Comparison of ENCODE assay signal across 20 cellular contexts in the genomic region with DNA sequence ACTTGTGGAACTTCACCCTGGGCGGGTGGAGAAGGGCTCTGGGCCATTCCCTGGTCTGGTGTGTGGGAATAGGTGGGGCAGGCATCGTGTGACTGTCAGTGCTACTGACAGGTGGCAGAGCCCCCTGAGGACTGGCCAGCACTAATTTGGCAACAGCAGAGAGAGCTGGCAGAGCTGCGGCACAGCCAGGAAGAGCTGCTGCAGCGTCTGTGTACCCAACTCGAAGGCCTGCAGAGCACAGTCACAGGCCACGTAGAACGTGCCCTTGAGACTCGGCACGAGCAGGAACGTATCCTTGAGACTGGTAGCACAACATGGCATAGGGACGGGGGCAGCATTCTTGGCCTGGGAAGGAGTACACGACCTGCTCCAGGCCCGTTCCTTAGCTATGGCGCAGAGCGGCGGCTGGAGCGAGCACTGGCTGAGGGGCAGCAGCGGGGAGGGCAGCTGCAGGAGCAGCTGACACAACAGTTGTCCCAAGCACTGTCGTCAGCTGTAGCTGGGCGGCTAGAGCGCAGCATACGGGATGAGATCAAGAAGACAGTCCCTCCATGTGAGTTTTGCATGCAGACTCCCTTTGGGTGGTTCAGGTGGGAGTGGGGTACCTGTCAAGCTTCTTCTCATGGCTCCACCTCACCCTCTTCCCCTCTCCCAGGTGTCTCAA. TPM values are rescaled to one million over a fixed set of nuclear protein-coding genes. Genes with fewer than 3 reads are reported as not detected.
A peak's percentile ranks its signal among the peaks of the same experiment; 100 is the strongest.
DNase-seq lines count a peak whose midpoint lies in the region; ATAC-seq and TF ChIP-seq lines count a peak whose summit lies in the region.
"Had no signal": no experiment of that assay in that cellular context is flagged by ENCODE, and none has a peak within 500 bp of the region (broad histone marks: within the 10 kb centered on the region; RNA-seq: fewer than 3 reads in every experiment).

No MANE protein-coding gene starts in this region.

- no peaks in the 10 kb centered on the region for H3K9me3 Mint-ChIP-seq in nephron
- H3K9me3 Mint-ChIP-seq: CD8-positive, alpha-beta T cell; dendritic cell treated with granulocyte-macrophage colony-stimulating factor and Interleukin-4, amounts not matched to agents 40 ng/mL and 50 ng/mL, for 4 days had no signal

- DNase-seq in AG04450 (ENCODE audit: low read depth, low spot score) (no peak), SHP77 (lab: John Stamatoyannopoulos, UW) (peak; percentile 83 to 84), head of caudate nucleus (peak; percentile 8 to 84 (median 60)), neuronal stem cell (ENCODE audit: low spot score) (no peak), A172 (ENCODE audit: low spot score) (no peak), SIG-M5 treated with dmso at 0.1 percent for 504 hours (lab: John Stamatoyannopoulos, UW; ENCODE audit: unreplicated experiment) (no peak)
- DNase-seq: ACHN; activated CD4-positive, CD25-positive, alpha-beta regulatory T cell; activated gamma-delta T cell treated with Interleukin-2 at 50 U/mL for 16 hours; CD8-positive, alpha-beta T cell; NCI-H1436; NCI-H2227 treated with DMSO at 0.1 percent for 48 hours; stimulated activated naive CD4-positive, alpha-beta T cell treated with Interleukin-2 at 50 U/mL for 16 hours; uterus had no signal

- ATAC-seq in GM21381 (IDR thresholded peaks at IDR 0.05; ENCODE audit: unreplicated experiment): no peak
- ATAC-seq: CD8-positive, alpha-beta T cell had no signal

- peaks cover 0 to 3% of the 10 kb centered on the region in 2 donors for H3K4me1 ChIP-seq in neuronal stem cell (ENCODE audit: control insufficient read depth in 2 of 2, insufficient read depth in 1 of 2, low read depth in 1 of 2, low read length in 2 of 2)

- H3K4me3 Mint-ChIP-seq in nephron: peak overlapping the region in 1 of 3 experiments; percentile 66
- H3K4me3 Mint-ChIP-seq: CD8-positive, alpha-beta T cell; dendritic cell treated with granulocyte-macrophage colony-stimulating factor and Interleukin-4, amounts not matched to agents 40 ng/mL and 50 ng/mL, for 4 days had no signal

- no peak overlapping the region for H2BK15ac ChIP-seq in neuronal stem cell (ENCODE audit: low read length)

- H3K9me3 ChIP-seq in AG04450 (ENCODE audit: control insufficient read depth, insufficient read depth, low read length) (no peaks in the 10 kb centered on the region), neuronal stem cell (replicated peaks in 1 of 2; ENCODE audit: control insufficient read depth in 2 of 2, insufficient read depth in 1 of 2, low read depth in 1 of 2, low read length in 2 of 2) (peaks cover 0 to 1% of the 10 kb centered on the region in 2 donors)
- H3K9me3 ChIP-seq: uterus had no signal

- H3K18ac ChIP-seq in neuronal stem cell (ENCODE audit: low read length): no peak overlapping the region

- H3K27me3 Mint-ChIP-seq in nephron (ENCODE audit: low read depth): no peaks in the 10 kb centered on the region
- H3K27me3 Mint-ChIP-seq: dendritic cell treated with granulocyte-macrophage colony-stimulating factor and Interleukin-4, amounts not matched to agents 40 ng/mL and 50 ng/mL, for 4 days had no signal

- POLR2A ChIA-PET in AG04450 (lab: Yijun Ruan, JAX): interaction anchor here (0.9 kb wide), 1 partner anchor 55 kb away, joined by 3 read pairs; the partner anchor contains the start of gene PSMB10

- H3K14ac ChIP-seq in neuronal stem cell (ENCODE audit: low read length): no peak overlapping the region

- H3K4me2 ChIP-seq in neuronal stem cell (ENCODE audit: insufficient read depth, low read length, poor library complexity, severe bottlenecking): no peak overlapping the region

- CTCF ChIA-PET in AG04450 (lab: Charles Lee): interaction anchor here (3.2 kb wide), 1 partner anchor 47 kb away, joined by 14 read pairs; no protein-coding TSS in a partner anchor

- H2BK120ac ChIP-seq in neuronal stem cell (ENCODE audit: low read depth, low read length): no peak overlapping the region

- H3K27ac ChIP-seq in AG04450 (ENCODE audit: low read depth, low read length) (peak overlapping the region; percentile 31), neuronal stem cell (replicated peaks; ENCODE audit: low read length) (no peak overlapping the region)
- H3K27ac ChIP-seq: uterus had no signal

- peak overlapping the region; percentile 55 to 89 (median 76) for H3K27ac Mint-ChIP-seq in nephron
- H3K27ac Mint-ChIP-seq: CD8-positive, alpha-beta T cell; dendritic cell treated with granulocyte-macrophage colony-stimulating factor and Interleukin-4, amounts not matched to agents 40 ng/mL and 50 ng/mL, for 4 days had no signal

- no peak overlapping the region for H2AFZ ChIP-seq in neuronal stem cell (ENCODE audit: low read length)

- intact Hi-C loops in head of caudate nucleus (cut with DNase I): loop anchor here (2.0 kb wide), 2 partner anchors 35 to 47 kb away; partner anchors contain the start of genes CENPT and NUTF2

- H3K79me1 ChIP-seq in neuronal stem cell (ENCODE audit: low read depth, low read length): peaks cover 8% of the 10 kb centered on the region

- TF ChIP-seq CTCF in AG04450 (IDR thresholded peaks at IDR 0.05; ENCODE audit: low read depth, low read length) (no peak), nephron (IDR thresholded peaks at IDR 0.05; ENCODE audit: unreplicated experiment in 3 of 3) (no peak)

- peaks cover 30% of the 10 kb centered on the region for H3K4me1 Mint-ChIP-seq in nephron

- no CpG with 5 or more reads among the region's 22 CpGs for WGBS in neuronal stem cell (ENCODE audit: extremely low coverage in 2 of 2, insufficient read length in 2 of 2, insufficient replicate concordance in 1 of 2), 2 donors

- no peak overlapping the region for H3K4ac ChIP-seq in neuronal stem cell (ENCODE audit: low read length)

- no peak overlapping the region for H2BK5ac ChIP-seq in neuronal stem cell (ENCODE audit: low read length)

- H3K23ac ChIP-seq in neuronal stem cell (ENCODE audit: low read depth, low read length, poor library complexity): no peak overlapping the region

- no peak overlapping the region for H2BK12ac ChIP-seq in neuronal stem cell (ENCODE audit: low read length)

- H3K4me3 ChIP-seq in AG04450 (ENCODE audit: low read depth, low read length): no peak overlapping the region
- no peak overlapping the region for H3K4me3 ChIP-seq in neuronal stem cell (ENCODE audit: low read length in 2 of 2)
- H3K4me3 ChIP-seq: uterus had no signal

- H3K36me3 Mint-ChIP-seq in nephron (ENCODE audit: low read depth): peaks cover 46% of the 10 kb centered on the region

- no peak overlapping the region for H3K9ac ChIP-seq in neuronal stem cell (ENCODE audit: low read depth, low read length, poor library complexity)

- no peak overlapping the region for H4K91ac ChIP-seq in neuronal stem cell (ENCODE audit: low read depth, low read length, poor library complexity)

- peaks cover 70 to 84% of the 10 kb centered on the region in 2 donors for H3K36me3 ChIP-seq in neuronal stem cell (replicated peaks in 1 of 2; ENCODE audit: control insufficient read depth in 2 of 2, insufficient read depth in 2 of 2, low read length in 2 of 2)
- H3K36me3 ChIP-seq: uterus had no signal

- H2AK5ac ChIP-seq in neuronal stem cell (ENCODE audit: low read depth, low read length): no peak overlapping the region

- H3K27me3 ChIP-seq in AG04450 (ENCODE audit: control insufficient read depth, insufficient read depth, low read length): no peaks in the 10 kb centered on the region
- H3K27me3 ChIP-seq in neuronal stem cell (ENCODE audit: control insufficient read depth in 3 of 3, insufficient read depth in 3 of 3, low read depth in 1 of 3, low read length in 3 of 3): no peaks in the 10 kb centered on the region
- H3K27me3 ChIP-seq: uterus had no signal

- H4K8ac ChIP-seq in neuronal stem cell (ENCODE audit: low read depth, low read length): no peak overlapping the region

RNA-seq across cellular contexts. Expression of gene NRN1L, which starts 3.0 kb away (rescaled TPM):
- 0.21 TPM in 1 of 2 replicates, not detected in the other for polyA plus RNA-seq in AG04450 (2011; rRNA removed)
- not detected in 2 replicates for polyA minus RNA-seq in AG04450 (2011; rRNA and poly(A)+ RNA removed)
- polyA plus RNA-seq in neuronal stem cell (2013, experiment 1 of 2): 0.70 TPM
- polyA plus RNA-seq in neuronal stem cell (2013, experiment 2 of 2): 0.42 TPM
- total RNA-seq in A172 (2014; rRNA removed; shearing (Covaris generic)): not detected in 2 replicates
- total RNA-seq: mononuclear cell, occipital lobe had no signal
- polyA plus RNA-seq: keratinocyte had no signal

RNA-seq across cellular contexts. Expression of gene EDC4, which starts 8.8 kb away (rescaled TPM):
- polyA plus RNA-seq in AG04450 (2011; rRNA removed): 18.7 and 31.6 TPM in 2 replicates
- polyA minus RNA-seq in AG04450 (2011; rRNA and poly(A)+ RNA removed): 68.6 and 108 TPM in 2 replicates
- polyA plus RNA-seq in neuronal stem cell (2013, experiment 1 of 2): 30.9 TPM
- polyA plus RNA-seq in neuronal stem cell (2013, experiment 2 of 2): 27.6 TPM
- 31.8 and 50.7 TPM in 2 replicates for total RNA-seq in A172 (2014; rRNA removed; shearing (Covaris generic))

RNA-seq across cellular contexts. Expression of gene PSKH1, which starts 11.4 kb away (rescaled TPM):
- 18.2 and 26.6 TPM in 2 replicates for polyA plus RNA-seq in AG04450 (2011; rRNA removed)
- polyA minus RNA-seq in AG04450 (2011; rRNA and poly(A)+ RNA removed): 34.7 and 47.0 TPM in 2 replicates
- 34.6 TPM for polyA plus RNA-seq in neuronal stem cell (2013, experiment 1 of 2)
- polyA plus RNA-seq in neuronal stem cell (2013, experiment 2 of 2): 30.4 TPM
- 3.3 and 3.5 TPM in 2 replicates for total RNA-seq in A172 (2014; rRNA removed; shearing (Covaris generic))

RNA-seq across cellular contexts. Expression of gene CENPT, which starts 34.2 kb away (rescaled TPM):
- polyA plus RNA-seq in AG04450 (2011; rRNA removed): 17.9 and 21.7 TPM in 2 replicates
- polyA minus RNA-seq in AG04450 (2011; rRNA and poly(A)+ RNA removed): 21.1 and 27.6 TPM in 2 replicates
- 34.0 TPM for polyA plus RNA-seq in neuronal stem cell (2013, experiment 1 of 2)
- polyA plus RNA-seq in neuronal stem cell (2013, experiment 2 of 2): 31.3 TPM
- 25.5 and 27.9 TPM in 2 replicates for total RNA-seq in A172 (2014; rRNA removed; shearing (Covaris generic))

RNA-seq across cellular contexts. Expression of gene NUTF2, which starts 35.0 kb away (rescaled TPM):
- polyA plus RNA-seq in AG04450 (2011; rRNA removed): 151 and 190 TPM in 2 replicates
- 368 and 417 TPM in 2 replicates for polyA minus RNA-seq in AG04450 (2011; rRNA and poly(A)+ RNA removed)
- polyA plus RNA-seq in neuronal stem cell (2013, experiment 1 of 2): 276 TPM
- polyA plus RNA-seq in neuronal stem cell (2013, experiment 2 of 2): 280 TPM
- 68.5 and 72.4 TPM in 2 replicates for total RNA-seq in A172 (2014; rRNA removed; shearing (Covaris generic))

Comparison
In these comparisons a context has a peak if more than half of its experiments do, and no peak if none do; other contexts are left out.
1. DNase-seq: peak in SHP77 (2 of 2) and head of caudate nucleus (42 of 42); none in AG04450 (single experiment), neuronal stem cell (single experiment), A172 (single experiment) and SIG-M5 treated with dmso at 0.1 percent for 504 hours (single experiment).